ENCODE assay signal across 1 cellular context in the genomic region with DNA sequence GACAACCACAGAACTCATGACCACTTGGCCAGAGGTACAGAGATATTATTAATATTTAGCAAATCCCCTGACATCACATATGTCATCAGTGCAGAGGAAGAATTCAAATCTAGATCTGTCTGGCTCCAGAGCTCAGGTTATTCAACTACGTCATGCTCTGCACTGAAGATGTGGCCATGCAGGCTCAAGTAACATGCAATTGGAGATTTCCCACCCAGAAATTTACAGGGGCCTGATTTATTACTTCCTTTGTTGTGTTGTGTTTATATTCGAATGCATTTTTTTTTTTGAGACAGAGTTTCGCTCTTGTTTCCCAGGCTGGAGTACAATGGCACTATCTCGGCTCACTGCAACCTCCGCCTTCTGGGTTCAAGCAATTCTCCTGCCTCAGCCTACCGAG.
TF ChIP-seq lines count a peak whose summit lies in the region.

No MANE protein-coding gene starts in this region.

TF ChIP-seq in HepG2, 621 proteins besides CTCF, POLR2A, EP300 and RAD21:
- no peak for TF ChIP-seq ZNF687 (CRISPR knock-in tag; IDR thresholded peaks at IDR 0.05)
- peak; percentile 49 for TF ChIP-seq CREB1 (IDR thresholded peaks at IDR 0.05)
- no peak for TF ChIP-seq CREB1 (CRISPR knock-in tag; IDR thresholded peaks at IDR 0.05)
